ENCODE assay signal across 12 cellular contexts in genomic region chr20:49291200-49291599, GRCh38. TPM values are rescaled to one million over a fixed set of nuclear protein-coding genes. Genes with fewer than 3 reads are reported as not detected.
DNase-seq lines count a peak whose midpoint lies in the region; ATAC-seq and TF ChIP-seq lines count a peak whose summit lies in the region.
"Had no signal": no experiment of that assay in that cellular context is flagged by ENCODE, and none has a peak within 500 bp of the region (broad histone marks: within the 10 kb centered on the region; RNA-seq: fewer than 3 reads in every experiment).

No MANE protein-coding gene starts in this region.

- H3K9me3 Mint-ChIP-seq in T-helper 2 cell treated with Interferon-gamma antibody and Interleukin-4, amounts not matched to agents 5 μg/mL and 100 μg/mL, for 36 hours: peaks cover 19% of the 10 kb centered on the region
- H3K9me3 Mint-ChIP-seq in activated naive CD8-positive, alpha-beta T cell treated with anti-CD3 and anti-CD28 coated beads, Interleukin-2, amount 10 ng/mL, durations not matched to agents 7 days and 5 days: peaks cover 13% of the 10 kb centered on the region
- H3K9me3 Mint-ChIP-seq in nephron progenitor cell: peaks cover 14% of the 10 kb centered on the region

- peaks cover 12% of the 10 kb centered on the region for H3K4me1 Mint-ChIP-seq in T-helper 2 cell treated with Interferon-gamma antibody and Interleukin-4, amounts not matched to agents 5 μg/mL and 100 μg/mL, for 36 hours (ENCODE audit: low read depth)
- H3K4me1 Mint-ChIP-seq in activated naive CD8-positive, alpha-beta T cell treated with anti-CD3 and anti-CD28 coated beads, Interleukin-2, amount 10 ng/mL, durations not matched to agents 7 days and 5 days: peaks cover 16% of the 10 kb centered on the region
- peaks cover 12% of the 10 kb centered on the region for H3K4me1 Mint-ChIP-seq in nephron progenitor cell

- H3K9ac ChIP-seq in KMS-11: no peak overlapping the region

- H3K4me1 ChIP-seq in KMS-11 (ENCODE audit: low read depth, poor library complexity, severe bottlenecking): no peaks in the 10 kb centered on the region

- H3K36me3 Mint-ChIP-seq in T-helper 2 cell treated with Interferon-gamma antibody and Interleukin-4, amounts not matched to agents 5 μg/mL and 100 μg/mL, for 36 hours (ENCODE audit: low read depth): peaks cover 76% of the 10 kb centered on the region
- H3K36me3 Mint-ChIP-seq in activated naive CD8-positive, alpha-beta T cell treated with anti-CD3 and anti-CD28 coated beads, Interleukin-2, amount 10 ng/mL, durations not matched to agents 7 days and 5 days: peaks cover 80% of the 10 kb centered on the region
- peaks cover 89% of the 10 kb centered on the region for H3K36me3 Mint-ChIP-seq in nephron progenitor cell (ENCODE audit: low read depth)

- H3K27ac ChIP-seq in KMS-11: peak overlapping the region; percentile 18; the same call in 1 of the 2 replicates
- H3K27ac ChIP-seq: foreskin keratinocyte, HL-60 had no signal

- H3K27ac Mint-ChIP-seq in T-helper 2 cell treated with Interferon-gamma antibody and Interleukin-4, amounts not matched to agents 5 μg/mL and 100 μg/mL, for 36 hours: peak overlapping the region; percentile 20
- peak overlapping the region; percentile 56 for H3K27ac Mint-ChIP-seq in activated naive CD8-positive, alpha-beta T cell treated with anti-CD3 and anti-CD28 coated beads, Interleukin-2, amount 10 ng/mL, durations not matched to agents 7 days and 5 days
- peak overlapping the region; percentile 93 for H3K27ac Mint-ChIP-seq in nephron progenitor cell

- no peaks in the 10 kb centered on the region for H3K27me3 ChIP-seq in KMS-11 (ENCODE audit: insufficient read depth, low read depth)
- H3K27me3 ChIP-seq: foreskin keratinocyte had no signal

- no peak overlapping the region for H3K4me3 Mint-ChIP-seq in T-helper 2 cell treated with Interferon-gamma antibody and Interleukin-4, amounts not matched to agents 5 μg/mL and 100 μg/mL, for 36 hours
- H3K4me3 Mint-ChIP-seq in activated naive CD8-positive, alpha-beta T cell treated with anti-CD3 and anti-CD28 coated beads, Interleukin-2, amount 10 ng/mL, durations not matched to agents 7 days and 5 days: no peak overlapping the region
- H3K4me3 Mint-ChIP-seq in nephron progenitor cell: no peak overlapping the region

- POLR2A ChIA-PET in activated naive CD8-positive, alpha-beta T cell treated with anti-CD3 and anti-CD28 coated beads, Interleukin-2, amount 10 ng/mL, durations not matched to agents 7 days and 5 days (lab: Charles Lee): interaction anchor here (0.6 to 2.3 kb wide), 4 partner anchors 8 to 72 kb away, joined by 3 to 6 read pairs (median 4); no protein-coding TSS in a partner anchor

- intact Hi-C loops in left colon (cut with DNase I, micrococcal nuclease): no loop called here

- no peaks in the 10 kb centered on the region for H3K27me3 Mint-ChIP-seq in T-helper 2 cell treated with Interferon-gamma antibody and Interleukin-4, amounts not matched to agents 5 μg/mL and 100 μg/mL, for 36 hours (ENCODE audit: low read depth)
- H3K27me3 Mint-ChIP-seq in activated naive CD8-positive, alpha-beta T cell treated with anti-CD3 and anti-CD28 coated beads, Interleukin-2, amount 10 ng/mL, durations not matched to agents 7 days and 5 days: no peaks in the 10 kb centered on the region
- no peaks in the 10 kb centered on the region for H3K27me3 Mint-ChIP-seq in nephron progenitor cell (ENCODE audit: low read depth, poor library complexity)

- H2AFZ ChIP-seq in KMS-11 (ENCODE audit: low read depth): no peak overlapping the region

- no peak for TF ChIP-seq CTCF in KMS-11 (conservative IDR thresholded peaks at IDR 0.05; ENCODE audit: low read depth, low read length)
- TF ChIP-seq CTCF in nephron progenitor cell (IDR thresholded peaks at IDR 0.05): no peak

- peaks cover 31% of the 10 kb centered on the region for H4K20me1 ChIP-seq in KMS-11 (ENCODE audit: insufficient read depth)

- no peak overlapping the region for H3K4me3 ChIP-seq in KMS-11 (IDR thresholded peaks at IDR 0.05; ENCODE audit: insufficient read depth, low read depth, low read length)

- no peak for DNase-seq in T-helper 2 cell treated with Interferon-gamma antibody and Interleukin-4, amounts not matched to agents 5 μg/mL and 100 μg/mL, for 36 hours (ENCODE audit: low spot score)
- DNase-seq in T-helper 2 cell (no peak), nephron progenitor cell (no peak), left colon (no peak), anterior cingulate cortex (lab: John Stamatoyannopoulos, UW) (no peak)
- DNase-seq in activated naive CD8-positive, alpha-beta T cell treated with anti-CD3 and anti-CD28 coated beads, Interleukin-2, amount 10 ng/mL, durations not matched to agents 7 days and 5 days: no peak
- DNase-seq: activated CD4-positive, alpha-beta T cell treated with anti-CD3 and anti-CD28 coated beads, Interleukin-2, amount 50 U/mL, for 4 hours; foreskin keratinocyte; stimulated activated CD8-positive, alpha-beta memory T cell treated with anti-CD3 and anti-CD28 coated beads, Interleukin-4, amount 100 ng/mL, for 48 hours had no signal

- H3K36me3 ChIP-seq in KMS-11 (ENCODE audit: insufficient read depth): peaks cover 29% of the 10 kb centered on the region

- H3K4me2 ChIP-seq in KMS-11: no peak overlapping the region

- peaks cover 10% of the 10 kb centered on the region; the same call in 1 of the 2 replicates for H3K79me2 ChIP-seq in KMS-11 (ENCODE audit: insufficient read depth, low read depth)

- no peak for ATAC-seq in activated naive CD8-positive, alpha-beta T cell treated with anti-CD3 and anti-CD28 coated beads, Interleukin-2, amount 10 ng/mL, durations not matched to agents 7 days and 5 days (ENCODE audit: low read depth)
- ATAC-seq in GM21360 (IDR thresholded peaks at IDR 0.05; ENCODE audit: unreplicated experiment): no peak
- ATAC-seq in left colon: no peak
- ATAC-seq: foreskin keratinocyte had no signal

RNA-seq across cellular contexts. Expression of gene ZNFX1, which starts 13.3 kb away (rescaled TPM):
- total RNA-seq in activated naive CD8-positive, alpha-beta T cell treated with anti-CD3 and anti-CD28 coated beads, Interleukin-2, amount 10 ng/mL, durations not matched to agents 7 days and 5 days: 10 to 100 TPM; 64.2 to 66.6 TPM
- total RNA-seq in left colon: 10 to 100 TPM; 28.5 to 29.8 TPM

Comparison
In these comparisons a context has a peak if more than half of its experiments do, and no peak if none do; other contexts are left out.
1. H3K27ac Mint-ChIP-seq: peak in every context shown above with its lines; median percentile 93 in nephron progenitor cell; 56 in activated naive CD8-positive, alpha-beta T cell treated with anti-CD3 and anti-CD28 coated beads, Interleukin-2, amount 10 ng/mL, durations not matched to agents 7 days and 5 days; 20 in T-helper 2 cell treated with Interferon-gamma antibody and Interleukin-4, amounts not matched to agents 5 μg/mL and 100 μg/mL, for 36 hours.